ENCODE assay signal across 14 cellular contexts in genomic region chr17:4850236-4850635, GRCh38. TPM values are rescaled to one million over a fixed set of nuclear protein-coding genes. Genes with fewer than 3 reads are reported as not detected.
DNase-seq lines count a peak whose midpoint lies in the region; ATAC-seq, FAIRE-seq and TF ChIP-seq lines count a peak whose summit lies in the region.
"Had no signal": no experiment of that assay in that cellular context is flagged by ENCODE, and none has a peak within 500 bp of the region (broad histone marks: within the 10 kb centered on the region; RNA-seq: fewer than 3 reads in every experiment).

No MANE protein-coding gene starts in this region.

- 13 to 72% (median 46%) methylated on average over 1 to 2 of the region's 2 CpGs for WGBS in small intestine, 3 donors

- no peak overlapping the region for H2AFZ ChIP-seq in GM23338

- H3K36me3 ChIP-seq in GM23338 (ENCODE audit: insufficient read depth): no peaks in the 10 kb centered on the region
- peaks cover 0 to 4% of the 10 kb centered on the region in 2 donors for H3K36me3 ChIP-seq in small intestine (ENCODE audit: control insufficient read depth in 2 of 2, insufficient read depth in 2 of 2, low read length in 2 of 2)
- H3K36me3 ChIP-seq: MG63 had no signal

- no peaks in the 10 kb centered on the region; the same call in 1 of the 2 replicates for H4K20me1 ChIP-seq in GM23338 (replicated peaks; ENCODE audit: insufficient read depth)

- H3K4me1 ChIP-seq in GM23338 (ENCODE audit: insufficient read depth): peaks cover 43% of the 10 kb centered on the region
- H3K4me1 ChIP-seq in small intestine (ENCODE audit: control insufficient read depth in 2 of 2, insufficient read depth in 1 of 2, low read depth in 1 of 2, low read length in 1 of 2): peaks cover 5% of the 10 kb centered on the region in 2 donors

- H3K36me3 Mint-ChIP-seq in GM23338 (ENCODE audit: low read depth): peaks cover 4% of the 10 kb centered on the region; the same call in 1 of the 3 replicates
- peaks cover 8% of the 10 kb centered on the region for H3K36me3 Mint-ChIP-seq in T-helper 17 cell (ENCODE audit: low read depth)

- TF ChIP-seq CTCF in GM23338 (conservative IDR thresholded peaks at IDR 0.05; ENCODE audit: low read depth in 2 of 2): no peak

- H3K9me3 ChIP-seq in T-helper 17 cell (ENCODE audit: control insufficient read depth, low read length, poor library complexity, severe bottlenecking): no peaks in the 10 kb centered on the region
- no peaks in the 10 kb centered on the region for H3K9me3 ChIP-seq in small intestine (ENCODE audit: control insufficient read depth, low read depth)
- H3K9me3 ChIP-seq: MG63 had no signal

- H3K27me3 ChIP-seq in GM23338 (ENCODE audit: insufficient read depth) (no peaks in the 10 kb centered on the region), small intestine (ENCODE audit: control insufficient read depth in 2 of 2, insufficient read depth in 2 of 2, low read length in 2 of 2) (no peaks in the 10 kb centered on the region)
- H3K27me3 ChIP-seq: MG63 had no signal

- peak overlapping the region; percentile 48; the same call in 1 of the 2 replicates for H3K4me2 ChIP-seq in GM23338

- H3K27me3 Mint-ChIP-seq in GM23338 (ENCODE audit: insufficient read depth, low read depth, poor library complexity): peaks cover 17% of the 10 kb centered on the region
- no peaks in the 10 kb centered on the region for H3K27me3 Mint-ChIP-seq in T-helper 17 cell
- H3K27me3 Mint-ChIP-seq: activated naive CD4-positive, alpha-beta T cell treated with anti-CD3 and anti-CD28 coated beads, Interleukin-2, amount 50 U/mL, for 24 hours had no signal

- no peaks in the 10 kb centered on the region; the same call in 2 of the 3 replicates for H3K9me3 Mint-ChIP-seq in GM23338

- DNase-seq in GM23338 (ENCODE audit: low spot score) (no peak), T-helper 17 cell (no peak), glomerular visceral epithelial cell (ENCODE audit: extremely low spot score) (peak; percentile 12), small intestine (peak; percentile 74), HuH-7 (ENCODE audit: low spot score) (no peak)
- DNase-seq: activated CD4-positive, CD25-positive, alpha-beta regulatory T cell treated with anti-CD3 and anti-CD28 coated beads, Interleukin-2, amount 50 U/mL, for 72 hours; activated CD8-positive, alpha-beta memory T cell treated with anti-CD3 and anti-CD28 coated beads, Interleukin-2, amount 50 U/mL, for 48 hours; GDM1; MG63; T-helper 2 cell had no signal

- no peak for FAIRE-seq in small intestine (lab: Jason Lieb, UNC)

- H3K27ac ChIP-seq in GM23338 (ENCODE audit: low read depth) (peak overlapping the region; percentile 92; the same call in 1 of the 2 replicates), small intestine (ENCODE audit: low read depth in 1 of 2, low read length in 1 of 2) (peak overlapping the region; percentile 51 to 58)

- ATAC-seq in GM23338: no peak
- no peak for ATAC-seq in T-helper 17 cell
- no peak for ATAC-seq in GM19467 (IDR thresholded peaks at IDR 0.05; ENCODE audit: unreplicated experiment)
- no peak for ATAC-seq in HG03354 (IDR thresholded peaks at IDR 0.05; ENCODE audit: poor library complexity, severe bottlenecking, unreplicated experiment)
- no peak for ATAC-seq in GM21576 (IDR thresholded peaks at IDR 0.05; ENCODE audit: unreplicated experiment)

- peak overlapping the region; percentile 9 for H3K27ac Mint-ChIP-seq in GM23338
- H3K27ac Mint-ChIP-seq in T-helper 17 cell: no peak overlapping the region
- H3K27ac Mint-ChIP-seq: activated naive CD4-positive, alpha-beta T cell treated with anti-CD3 and anti-CD28 coated beads, Interleukin-2, amount 50 U/mL, for 24 hours had no signal

- H3K79me2 ChIP-seq in GM23338 (replicated peaks; ENCODE audit: insufficient read depth): peaks cover 60% of the 10 kb centered on the region

- H3K9me2 ChIP-seq in GM23338 (ENCODE audit: insufficient read depth): no peaks in the 10 kb centered on the region

- H3K4me3 Mint-ChIP-seq in GM23338 (no peak overlapping the region), T-helper 17 cell (peak overlapping the region; percentile 9)
- H3K4me3 Mint-ChIP-seq: activated naive CD4-positive, alpha-beta T cell treated with anti-CD3 and anti-CD28 coated beads, Interleukin-2, amount 50 U/mL, for 24 hours had no signal

- no peak overlapping the region for H3K4me3 ChIP-seq in GM23338
- no peak overlapping the region for H3K4me3 ChIP-seq in small intestine (ENCODE audit: low read depth in 1 of 2, low read length in 2 of 2)
- H3K4me3 ChIP-seq: MG63 had no signal

- H3K4me1 Mint-ChIP-seq in GM23338 (peaks cover 60% of the 10 kb centered on the region), T-helper 17 cell (peaks cover 43% of the 10 kb centered on the region)

- H3F3A ChIP-seq in GM23338 (replicated peaks; ENCODE audit: low read depth): peaks cover 3% of the 10 kb centered on the region; the same call in 1 of the 2 replicates

TF ChIP-seq in GM23338, 12 proteins besides CTCF, POLR2A, EP300 and RAD21:
- TF ChIP-seq NANOG (IDR thresholded peaks at IDR 0.05; ENCODE audit: borderline replicate concordance) (no peak), ZNF114 (CRISPR knock-in tag; IDR thresholded peaks at IDR 0.05) (no peak), JUNB (IDR thresholded peaks at IDR 0.05; ENCODE audit: unreplicated experiment) (no peak)

RNA-seq across cellular contexts. Expression of gene MINK1, which starts 17.1 kb away (rescaled TPM):
- 42.1 and 54.9 TPM in 2 replicates for total RNA-seq in GM23338 (2014; rRNA removed; shearing (Covaris generic))
- polyA plus RNA-seq in GM23338 (2016; fragmentation: Nextera tagmentation; extraction: Ambion mirVana) (17.3 and 19.4 TPM in 2 replicates), small intestine (10 to 100 TPM; 49.2 to 69.1 (median 60.2) TPM)
- total RNA-seq in T-helper 17 cell: 100 to 1,000 TPM; 188 to 263 TPM

RNA-seq across cellular contexts. Expression of gene PLD2, which starts 43.3 kb away (rescaled TPM):
- 49.9 and 55.9 TPM in 2 replicates for total RNA-seq in GM23338 (2014; rRNA removed; shearing (Covaris generic))
- 20.2 and 22.1 TPM in 2 replicates for polyA plus RNA-seq in GM23338 (2016; fragmentation: Nextera tagmentation; extraction: Ambion mirVana)
- 10 to 100 TPM; 30.6 to 32.8 TPM for total RNA-seq in T-helper 17 cell
- 10 to 100 TPM in 1 of 3 donors, 1 to 10 TPM in 2; 9.2 to 12.0 (median 9.5) TPM for polyA plus RNA-seq in small intestine

RNA-seq across cellular contexts. Expression of gene C17orf107, which starts 49.1 kb away (rescaled TPM):
- total RNA-seq in GM23338 (2014; rRNA removed; shearing (Covaris generic)): 3.6 and 5.9 TPM in 2 replicates
- 0.78 and 1.9 TPM in 2 replicates for polyA plus RNA-seq in GM23338 (2016; fragmentation: Nextera tagmentation; extraction: Ambion mirVana)
- total RNA-seq in T-helper 17 cell: 10 to 100 TPM; 10.7 to 12.8 TPM
- polyA plus RNA-seq in small intestine: 1 to 10 TPM in 1 of 3 donors, under 1 TPM in 2; 0.45 to 2.2 (median 0.81) TPM

RNA-seq across cellular contexts. Expression of gene CHRNE, which starts 52.7 kb away (rescaled TPM):
- 0.23 and 1.2 TPM in 2 replicates for total RNA-seq in GM23338 (2014; rRNA removed; shearing (Covaris generic))
- polyA plus RNA-seq in GM23338 (2016; fragmentation: Nextera tagmentation; extraction: Ambion mirVana): 0.24 and 0.50 TPM in 2 replicates
- total RNA-seq in T-helper 17 cell: 1 to 10 TPM; 1.1 to 1.6 TPM
- under 1 TPM; 0.27 to 0.66 (median 0.45) TPM for polyA plus RNA-seq in small intestine

Comparison
In these comparisons a context has a peak if more than half of its experiments do, and no peak if none do; other contexts are left out.
1. DNase-seq: peak in glomerular visceral epithelial cell (single experiment) and small intestine (single experiment); none in GM23338 (single experiment), T-helper 17 cell (0 of 3) and HuH-7 (single experiment).